In genomic region chr3:179404307-179404706, GRCh38 we compare ENCODE assay signal across 26 cellular contexts.
"Had no signal": no experiment of that assay in that cellular context is flagged by ENCODE, and none has a peak within 500 bp of the region (broad histone marks: within the 10 kb centered on the region; RNA-seq: fewer than 3 reads in every experiment).

No MANE protein-coding gene starts in this region.

- DNase-seq: activated CD4-positive, alpha-beta T cell treated with anti-CD3 and anti-CD28 coated beads for 1 hour; activated CD4-positive, alpha-beta T cell treated with anti-CD3 and anti-CD28 coated beads for 4 hours; activated CD4-positive, alpha-beta T cell treated with anti-CD3 and anti-CD28 coated beads, Interleukin-2, amount 10 ng/mL, durations not matched to agents 7 days and 5 days; activated CD4-positive, alpha-beta T cell treated with anti-CD3 and anti-CD28 coated beads, Interleukin-2, amount 50 U/mL, for 4 hours; activated CD8-positive, alpha-beta memory T cell treated with anti-CD3 and anti-CD28 coated beads for 24 hours; activated CD8-positive, alpha-beta T cell treated with anti-CD3 and anti-CD28 coated beads for 36 hours; activated effector memory CD4-positive, alpha-beta T cell treated with Interleukin-2 at 50 U/mL for 16 hours; activated naive CD4-positive, alpha-beta T cell treated with anti-CD3 and anti-CD28 coated beads for 36 hours; activated naive CD8-positive, alpha-beta T cell treated with anti-CD3 and anti-CD28 coated beads for 36 hours; activated naive CD8-positive, alpha-beta T cell treated with anti-CD3 and anti-CD28 coated beads, Interleukin-2, amount 50 U/mL, for 24 hours; activated T-cell treated with anti-CD3 and anti-CD28 coated beads, Interleukin-2, amount 50 U/mL, for 4 hours; adrenal gland; amygdala; aorta; body of pancreas; caudate nucleus; cortex of kidney; dermis blood vessel endothelial cell; effector CD4-positive, alpha-beta T cell; effector memory CD8-positive, alpha-beta T cell; foreskin fibroblast; head of caudate nucleus; T-helper 2 cell had no signal

- H3K9me3 Mint-ChIP-seq: activated CD4-positive, alpha-beta T cell treated with anti-CD3 and anti-CD28 coated beads, Interleukin-2, amount 10 ng/mL, durations not matched to agents 7 days and 5 days; activated CD8-positive, alpha-beta T cell treated with anti-CD3 and anti-CD28 coated beads for 36 hours; activated naive CD4-positive, alpha-beta T cell treated with anti-CD3 and anti-CD28 coated beads for 36 hours; activated naive CD4-positive, alpha-beta T cell treated with anti-CD3 and anti-CD28 coated beads, Interleukin-2, amount 50 U/mL, for 24 hours; activated naive CD8-positive, alpha-beta T cell treated with anti-CD3 and anti-CD28 coated beads for 36 hours; activated naive CD8-positive, alpha-beta T cell treated with anti-CD3 and anti-CD28 coated beads, Interleukin-2, amount 50 U/mL, for 24 hours; activated T-cell treated with anti-CD3 and anti-CD28 coated beads, Interleukin-2, amount 50 U/mL, for 4 hours; activated T-helper 17 cell treated with anti-CD3 and anti-CD28 coated beads, Interleukin-2, amount 50 U/mL, for 72 hours; effector memory CD8-positive, alpha-beta T cell had no signal

- H3K27ac ChIP-seq: adrenal gland, body of pancreas had no signal

- H3K27me3 Mint-ChIP-seq: activated CD4-positive, alpha-beta T cell treated with anti-CD3 and anti-CD28 coated beads, Interleukin-2, amount 10 ng/mL, durations not matched to agents 7 days and 5 days; activated CD8-positive, alpha-beta T cell treated with anti-CD3 and anti-CD28 coated beads for 36 hours; activated naive CD4-positive, alpha-beta T cell treated with anti-CD3 and anti-CD28 coated beads, Interleukin-2, amount 50 U/mL, for 24 hours; activated naive CD8-positive, alpha-beta T cell treated with anti-CD3 and anti-CD28 coated beads for 36 hours; activated naive CD8-positive, alpha-beta T cell treated with anti-CD3 and anti-CD28 coated beads, Interleukin-2, amount 50 U/mL, for 24 hours; activated T-helper 17 cell treated with anti-CD3 and anti-CD28 coated beads, Interleukin-2, amount 50 U/mL, for 72 hours; effector memory CD8-positive, alpha-beta T cell had no signal

- H3K4me1 Mint-ChIP-seq: activated CD4-positive, alpha-beta T cell treated with anti-CD3 and anti-CD28 coated beads, Interleukin-2, amount 10 ng/mL, durations not matched to agents 7 days and 5 days; activated naive CD8-positive, alpha-beta T cell treated with anti-CD3 and anti-CD28 coated beads for 36 hours; activated naive CD8-positive, alpha-beta T cell treated with anti-CD3 and anti-CD28 coated beads, Interleukin-2, amount 50 U/mL, for 24 hours; activated T-helper 17 cell treated with anti-CD3 and anti-CD28 coated beads, Interleukin-2, amount 50 U/mL, for 72 hours had no signal

- H3K27ac Mint-ChIP-seq: activated CD4-positive, alpha-beta T cell treated with anti-CD3 and anti-CD28 coated beads, Interleukin-2, amount 10 ng/mL, durations not matched to agents 7 days and 5 days; activated CD8-positive, alpha-beta T cell treated with anti-CD3 and anti-CD28 coated beads for 36 hours; activated naive CD4-positive, alpha-beta T cell treated with anti-CD3 and anti-CD28 coated beads for 36 hours; activated naive CD4-positive, alpha-beta T cell treated with anti-CD3 and anti-CD28 coated beads, Interleukin-2, amount 50 U/mL, for 24 hours; activated naive CD8-positive, alpha-beta T cell treated with anti-CD3 and anti-CD28 coated beads for 36 hours; activated naive CD8-positive, alpha-beta T cell treated with anti-CD3 and anti-CD28 coated beads, Interleukin-2, amount 50 U/mL, for 24 hours; activated T-helper 17 cell treated with anti-CD3 and anti-CD28 coated beads, Interleukin-2, amount 50 U/mL, for 72 hours; effector memory CD8-positive, alpha-beta T cell had no signal

- H3K9me3 ChIP-seq: adrenal gland, body of pancreas had no signal

- H3K4me3 ChIP-seq: adrenal gland, body of pancreas had no signal

- H3K4me3 Mint-ChIP-seq: activated CD4-positive, alpha-beta T cell treated with anti-CD3 and anti-CD28 coated beads, Interleukin-2, amount 10 ng/mL, durations not matched to agents 7 days and 5 days; activated CD8-positive, alpha-beta T cell treated with anti-CD3 and anti-CD28 coated beads for 36 hours; activated naive CD4-positive, alpha-beta T cell treated with anti-CD3 and anti-CD28 coated beads for 36 hours; activated naive CD4-positive, alpha-beta T cell treated with anti-CD3 and anti-CD28 coated beads, Interleukin-2, amount 50 U/mL, for 24 hours; activated naive CD8-positive, alpha-beta T cell treated with anti-CD3 and anti-CD28 coated beads for 36 hours; activated naive CD8-positive, alpha-beta T cell treated with anti-CD3 and anti-CD28 coated beads, Interleukin-2, amount 50 U/mL, for 24 hours; activated T-cell treated with anti-CD3 and anti-CD28 coated beads, Interleukin-2, amount 50 U/mL, for 4 hours; activated T-helper 17 cell treated with anti-CD3 and anti-CD28 coated beads, Interleukin-2, amount 50 U/mL, for 72 hours; effector memory CD8-positive, alpha-beta T cell had no signal

- ATAC-seq: activated CD8-positive, alpha-beta T cell treated with anti-CD3 and anti-CD28 coated beads for 36 hours; activated naive CD8-positive, alpha-beta T cell treated with anti-CD3 and anti-CD28 coated beads, Interleukin-2, amount 50 U/mL, for 24 hours; activated T-cell treated with anti-CD3 and anti-CD28 coated beads, Interleukin-2, amount 50 U/mL, for 4 hours; activated T-helper 17 cell treated with anti-CD3 and anti-CD28 coated beads, Interleukin-2, amount 50 U/mL, for 72 hours; body of pancreas; effector memory CD8-positive, alpha-beta T cell; esophagus mucosa had no signal

- H3K27me3 ChIP-seq: adrenal gland, body of pancreas had no signal

- H3K4me1 ChIP-seq: adrenal gland, body of pancreas had no signal
